Comparison of ENCODE assay signal across 1 cellular context in genomic region chr17:27573971-27574525, GRCh38.
A peak's percentile ranks its signal among the peaks of the same experiment; 100 is the strongest.
TF ChIP-seq lines count a peak whose summit lies in the region.

No MANE protein-coding gene starts in this region.

TF ChIP-seq in H1, 55 proteins besides CTCF, POLR2A, EP300 and RAD21 (continued from another document):
- TF ChIP-seq MAFK (IDR thresholded peaks at IDR 0.05; ENCODE audit: low read depth, low read length) (peak; percentile 91), JUN (IDR thresholded peaks at IDR 0.05; ENCODE audit: low read depth, low read length) (no peak), EGR1 (IDR thresholded peaks at IDR 0.05; ENCODE audit: borderline replicate concordance, low read depth, low read length) (no peak), YY1 (IDR thresholded peaks at IDR 0.05; ENCODE audit: low read depth, low read length) (no peak)
